In the genomic region with DNA sequence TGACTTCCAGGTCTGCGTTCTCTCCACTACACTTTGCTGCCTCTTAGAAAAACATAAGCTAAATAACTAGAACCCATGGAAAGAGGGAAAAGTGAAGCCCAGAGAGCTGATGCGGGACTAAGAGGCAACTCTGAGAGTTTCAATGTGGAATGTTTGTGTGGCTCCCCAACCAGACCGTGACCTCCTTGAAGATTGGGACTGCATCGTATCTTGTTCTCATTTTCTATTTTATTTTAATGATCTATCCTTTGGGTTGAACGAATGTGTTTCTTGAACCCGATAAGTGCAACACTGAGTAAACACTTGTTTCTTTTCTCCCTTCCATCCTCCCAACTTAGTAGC, we compare ENCODE assay signal across 19 cellular contexts.
DNase-seq lines count a peak whose midpoint lies in the region; ATAC-seq and TF ChIP-seq lines count a peak whose summit lies in the region.
"Had no signal": no experiment of that assay in that cellular context is flagged by ENCODE, and none has a peak within 500 bp of the region (broad histone marks: within the 10 kb centered on the region; RNA-seq: fewer than 3 reads in every experiment).

No MANE protein-coding gene starts in this region.

- ATAC-seq in heart right ventricle = no peak
- ATAC-seq: activated CD8-positive, alpha-beta memory T cell treated with anti-CD3 and anti-CD28 coated beads, Interleukin-2, amount 10 ng/mL, durations not matched to agents 7 days and 5 days; CD8-positive, alpha-beta T cell; effector memory CD8-positive, alpha-beta T cell had no signal

- peaks cover 52% of the 10 kb centered on the region for H3K4me1 Mint-ChIP-seq in chondrocyte (ENCODE audit: low read depth)
- peaks cover 15% of the 10 kb centered on the region for H3K4me1 Mint-ChIP-seq in nephron progenitor cell
- H3K4me1 Mint-ChIP-seq: activated CD8-positive, alpha-beta memory T cell treated with anti-CD3 and anti-CD28 coated beads, Interleukin-2, amount 10 ng/mL, durations not matched to agents 7 days and 5 days had no signal

- intact Hi-C loops in left ventricle myocardium inferior (cut with micrococcal nuclease) (no loop called here), heart right ventricle (cut with DNase I) (no loop called here), uterus (cut with DNase I; ENCODE audit: low total_unique reads) (no loop called here)

- DNase-seq in left ventricle myocardium inferior (no peak), heart right ventricle (no peak), chondrocyte (ENCODE audit: low spot score) (no peak), nephron progenitor cell (no peak), uterus (no peak), DMS 273 treated with DMSO at 0.1 percent for 48 hours (lab: John Stamatoyannopoulos, UW) (no peak), KG1 (lab: John Stamatoyannopoulos, UW) (no peak), NCI-H510A treated with DMSO at 0.1 percent for 48 hours (lab: John Stamatoyannopoulos, UW) (no peak)
- DNase-seq: activated CD4-positive, CD25-positive, alpha-beta regulatory T cell; activated CD8-positive, alpha-beta memory T cell treated with anti-CD3 and anti-CD28 coated beads, Interleukin-2, amount 10 ng/mL, durations not matched to agents 7 days and 5 days; activated gamma-delta T cell treated with Interleukin-2 at 50 U/mL for 16 hours; CD8-positive, alpha-beta T cell; effector memory CD8-positive, alpha-beta T cell; NCI-H1694 treated with DMSO at 0.1 percent for 48 hours; NCI-H526 treated with DMSO at 0.1 percent for 48 hours; Peyer's patch; small intestine; T-helper 1 cell had no signal

- no peak for TF ChIP-seq CTCF in left ventricle myocardium inferior (IDR thresholded peaks at IDR 0.05; ENCODE audit: borderline replicate concordance)
- no peak for TF ChIP-seq CTCF in heart right ventricle (IDR thresholded peaks at IDR 0.05)
- no peak for TF ChIP-seq CTCF in chondrocyte (IDR thresholded peaks at IDR 0.05)
- TF ChIP-seq CTCF in nephron progenitor cell (IDR thresholded peaks at IDR 0.05) = no peak
- TF ChIP-seq CTCF in uterus (IDR thresholded peaks at IDR 0.05) = no peak

- H3K27ac ChIP-seq in left ventricle myocardium inferior (replicated peaks) (peak overlapping the region; percentile 30), heart right ventricle (peak overlapping the region in 5 of 10 donors; percentile 19 to 66 (median 56)), uterus (peak overlapping the region; percentile 63 to 71)

- no peak for TF ChIP-seq POLR2A in uterus (IDR thresholded peaks at IDR 0.05)

- H3K4me1 ChIP-seq in left ventricle myocardium inferior = peaks cover 23% of the 10 kb centered on the region
- H3K4me1 ChIP-seq in heart right ventricle = peaks cover 0 to 39% (median 17%) of the 10 kb centered on the region in 9 donors
- H3K4me1 ChIP-seq in uterus = peaks cover 0 to 7% of the 10 kb centered on the region in 2 donors

- H3K4me3 ChIP-seq in left ventricle myocardium inferior (no peak overlapping the region), heart right ventricle (no peak overlapping the region), uterus (no peak overlapping the region)
- H3K4me3 ChIP-seq: Peyer's patch had no signal

- 84 to 93% methylated on average over 6 of the region's 6 CpGs for WGBS in heart right ventricle, 2 donors

- H3K4me3 Mint-ChIP-seq in chondrocyte (ENCODE audit: unreplicated experiment) (no peak overlapping the region), nephron progenitor cell (no peak overlapping the region)
- H3K4me3 Mint-ChIP-seq: activated CD8-positive, alpha-beta memory T cell treated with anti-CD3 and anti-CD28 coated beads, Interleukin-2, amount 10 ng/mL, durations not matched to agents 7 days and 5 days; CD8-positive, alpha-beta T cell; effector memory CD8-positive, alpha-beta T cell; stimulated activated naive CD8-positive, alpha-beta T cell treated with anti-CD3 and anti-CD28 coated beads, Interleukin-15, Interleukin-2, amounts not matched to agents 100 ng/mL and 50 ng/mL, for 24 hours had no signal

- H3K36me3 ChIP-seq in left ventricle myocardium inferior (no peaks in the 10 kb centered on the region), heart right ventricle (no peaks in the 10 kb centered on the region), uterus (no peaks in the 10 kb centered on the region)
- H3K36me3 ChIP-seq: Peyer's patch had no signal

- H3K27me3 ChIP-seq in left ventricle myocardium inferior (ENCODE audit: low read depth) (no peaks in the 10 kb centered on the region), heart right ventricle (no peaks in the 10 kb centered on the region), uterus (no peaks in the 10 kb centered on the region)
- H3K27me3 ChIP-seq: Peyer's patch had no signal

- peak overlapping the region; percentile 94 for H3K27ac Mint-ChIP-seq in chondrocyte (ENCODE audit: unreplicated experiment)
- H3K27ac Mint-ChIP-seq in nephron progenitor cell = peak overlapping the region; percentile 85
- H3K27ac Mint-ChIP-seq: activated CD8-positive, alpha-beta memory T cell treated with anti-CD3 and anti-CD28 coated beads, Interleukin-2, amount 10 ng/mL, durations not matched to agents 7 days and 5 days; CD8-positive, alpha-beta T cell; effector memory CD8-positive, alpha-beta T cell; stimulated activated naive CD8-positive, alpha-beta T cell treated with anti-CD3 and anti-CD28 coated beads, Interleukin-15, Interleukin-2, amounts not matched to agents 100 ng/mL and 50 ng/mL, for 24 hours had no signal

- H3K36me3 Mint-ChIP-seq in chondrocyte (ENCODE audit: low read depth) (no peaks in the 10 kb centered on the region), nephron progenitor cell (ENCODE audit: low read depth) (peaks cover 25% of the 10 kb centered on the region)
- H3K36me3 Mint-ChIP-seq: activated CD8-positive, alpha-beta memory T cell treated with anti-CD3 and anti-CD28 coated beads, Interleukin-2, amount 10 ng/mL, durations not matched to agents 7 days and 5 days had no signal

- H3K9me3 ChIP-seq in left ventricle myocardium inferior (replicated peaks) (no peaks in the 10 kb centered on the region), heart right ventricle (no peaks in the 10 kb centered on the region), uterus (no peaks in the 10 kb centered on the region)
- H3K9me3 ChIP-seq: Peyer's patch had no signal

- H3K27me3 Mint-ChIP-seq in chondrocyte (ENCODE audit: low read depth) (no peaks in the 10 kb centered on the region), nephron progenitor cell (ENCODE audit: low read depth, poor library complexity) (no peaks in the 10 kb centered on the region)
- H3K27me3 Mint-ChIP-seq: effector memory CD8-positive, alpha-beta T cell; stimulated activated naive CD8-positive, alpha-beta T cell treated with anti-CD3 and anti-CD28 coated beads, Interleukin-15, Interleukin-2, amounts not matched to agents 100 ng/mL and 50 ng/mL, for 24 hours had no signal

- H3K9me3 Mint-ChIP-seq in chondrocyte (ENCODE audit: low read depth) = no peaks in the 10 kb centered on the region
- peaks cover 19% of the 10 kb centered on the region for H3K9me3 Mint-ChIP-seq in nephron progenitor cell
- H3K9me3 Mint-ChIP-seq: effector memory CD8-positive, alpha-beta T cell; stimulated activated naive CD8-positive, alpha-beta T cell treated with anti-CD3 and anti-CD28 coated beads, Interleukin-15, Interleukin-2, amounts not matched to agents 100 ng/mL and 50 ng/mL, for 24 hours had no signal
